In genomic region chr12:124767075-124767821, GRCh38 we compare ENCODE assay signal across 8 cellular contexts.
DNase-seq lines count a peak whose midpoint lies in the region; ATAC-seq and TF ChIP-seq lines count a peak whose summit lies in the region.

No MANE protein-coding gene starts in this region.

- no peak for TF ChIP-seq POLR2A in gastrocnemius medialis (IDR thresholded peaks at IDR 0.05)

- H3K4me3 Mint-ChIP-seq in T-cell = peak overlapping the region in 1 of 3 donors; percentile 12

- peaks cover 4 to 6% of the 10 kb centered on the region in 2 donors for H3K27me3 Mint-ChIP-seq in T-cell

- CTCF ChIA-PET in T-cell (lab: Charles Lee) = interaction anchor here (0.9 to 2.8 kb wide), 6 partner anchors 8 to 731 kb away, joined by 3 to 10 read pairs (median 5); no protein-coding TSS in a partner anchor

- no peaks in the 10 kb centered on the region for H3K36me3 Mint-ChIP-seq in T-cell

- H3K4me1 Mint-ChIP-seq in T-cell = peaks cover 12 to 15% (median 13%) of the 10 kb centered on the region in 3 donors

- no peak overlapping the region for H3K4me3 ChIP-seq in MG63
- no peak overlapping the region for H3K4me3 ChIP-seq in adipocyte (ENCODE audit: low read length)
- H3K4me3 ChIP-seq in right cardiac atrium (ENCODE audit: low read length) = no peak overlapping the region
- no peak overlapping the region for H3K4me3 ChIP-seq in gastrocnemius medialis

- H3K9ac ChIP-seq in adipocyte (ENCODE audit: low read length) = peak overlapping the region; percentile 24

- no peaks in the 10 kb centered on the region for H3K27me3 ChIP-seq in MG63
- no peaks in the 10 kb centered on the region for H3K27me3 ChIP-seq in adipocyte (replicated peaks; ENCODE audit: control insufficient read depth, insufficient read depth, low read length)
- H3K27me3 ChIP-seq in right cardiac atrium (ENCODE audit: control insufficient read depth, insufficient read depth) = no peaks in the 10 kb centered on the region
- no peaks in the 10 kb centered on the region for H3K27me3 ChIP-seq in gastrocnemius medialis

- H3K4me1 ChIP-seq in adipocyte (ENCODE audit: control insufficient read depth, insufficient read depth, low read length) = peaks cover 58% of the 10 kb centered on the region
- peaks cover 12% of the 10 kb centered on the region for H3K4me1 ChIP-seq in right cardiac atrium (ENCODE audit: control insufficient read depth, insufficient read depth, low read length)
- H3K4me1 ChIP-seq in gastrocnemius medialis = peaks cover 40 to 44% of the 10 kb centered on the region in 2 donors

- no peak overlapping the region for H3K27ac ChIP-seq in right cardiac atrium (ENCODE audit: low read length)
- H3K27ac ChIP-seq in gastrocnemius medialis = peak overlapping the region; percentile 80 to 86 (median 84)

- peak; percentile 89 for DNase-seq in GM03348 (ENCODE audit: low spot score)
- DNase-seq in H4 (ENCODE audit: low spot score) = peak; percentile 42
- peak; percentile 58 for DNase-seq in MG63
- peak; percentile 60 to 87 (median 80) for DNase-seq in T-cell
- peak; percentile 86 for DNase-seq in adipocyte (ENCODE audit: low read depth)
- peak; percentile 79 to 93 (median 93) for DNase-seq in right cardiac atrium
- peak; percentile 54 to 69 for DNase-seq in gastrocnemius medialis

- H3K9me3 ChIP-seq in MG63 (peaks cover 12% of the 10 kb centered on the region), adipocyte (ENCODE audit: control insufficient read depth, low read length) (no peaks in the 10 kb centered on the region), right cardiac atrium (ENCODE audit: control insufficient read depth, low read length) (no peaks in the 10 kb centered on the region), gastrocnemius medialis (no peaks in the 10 kb centered on the region)

- H3K27ac Mint-ChIP-seq in T-cell = peak overlapping the region in 1 of 2 donors; percentile 5

- peak; percentile 86 to 95 (median 92) for ATAC-seq in T-cell (replicated peaks in 1 of 4)
- peak; percentile 76 to 80 for ATAC-seq in right cardiac atrium
- peak; percentile 43 to 64 for ATAC-seq in gastrocnemius medialis
- no peak for ATAC-seq in HG02884 (IDR thresholded peaks at IDR 0.05; ENCODE audit: unreplicated experiment)

- POLR2A ChIA-PET in T-cell (lab: Charles Lee) = no interaction called here

- in situ Hi-C loops in gastrocnemius medialis (cut with MboI; ENCODE audit: low sequenced_read_pairs in 4 of 4) = loop anchor here (5.0 to 25.0 kb wide), 9 partner anchors 192 to 735 kb away; no protein-coding TSS in a partner anchor

- peaks cover 5 to 15% (median 6%) of the 10 kb centered on the region in 3 donors for H3K9me3 Mint-ChIP-seq in T-cell

- H3K36me3 ChIP-seq in MG63 (no peaks in the 10 kb centered on the region), adipocyte (ENCODE audit: control insufficient read depth, insufficient read depth, low read length, severe bottlenecking) (no peaks in the 10 kb centered on the region), gastrocnemius medialis (no peaks in the 10 kb centered on the region)

- 31% methylated on average over 20 of the region's 20 CpGs for WGBS in right cardiac atrium

- intact Hi-C loops in right cardiac atrium (cut with DNase I) = loop anchor here (5.0 to 10.0 kb wide), 10 partner anchors 90 to 730 kb away; partner anchors contain the start of gene NCOR2 (in 3 of the 4)
- intact Hi-C loops in gastrocnemius medialis (cut with DNase I; ENCODE audit: low total_unique reads) = loop anchor here (1.0 to 10.0 kb wide), 5 partner anchors 26 to 310 kb away; no protein-coding TSS in a partner anchor

- TF ChIP-seq CTCF in gastrocnemius medialis (IDR thresholded peaks at IDR 0.05 in 4 of 5, conservative IDR thresholded peaks at IDR 0.05 in 1 of 5) = peak; percentile 98 to 100 (median 99)

Comparison
In these comparisons a context has a peak if more than half of its experiments do, and no peak if none do; other contexts are left out.
1. DNase-seq: peak in every context shown above with its lines; median percentile 93 in right cardiac atrium; 89 in GM03348; 86 in adipocyte; 80 in T-cell; 62 in gastrocnemius medialis; 58 in MG63; 42 in H4.